Comparison of ENCODE assay signal across 8 cellular contexts in the genomic region with DNA sequence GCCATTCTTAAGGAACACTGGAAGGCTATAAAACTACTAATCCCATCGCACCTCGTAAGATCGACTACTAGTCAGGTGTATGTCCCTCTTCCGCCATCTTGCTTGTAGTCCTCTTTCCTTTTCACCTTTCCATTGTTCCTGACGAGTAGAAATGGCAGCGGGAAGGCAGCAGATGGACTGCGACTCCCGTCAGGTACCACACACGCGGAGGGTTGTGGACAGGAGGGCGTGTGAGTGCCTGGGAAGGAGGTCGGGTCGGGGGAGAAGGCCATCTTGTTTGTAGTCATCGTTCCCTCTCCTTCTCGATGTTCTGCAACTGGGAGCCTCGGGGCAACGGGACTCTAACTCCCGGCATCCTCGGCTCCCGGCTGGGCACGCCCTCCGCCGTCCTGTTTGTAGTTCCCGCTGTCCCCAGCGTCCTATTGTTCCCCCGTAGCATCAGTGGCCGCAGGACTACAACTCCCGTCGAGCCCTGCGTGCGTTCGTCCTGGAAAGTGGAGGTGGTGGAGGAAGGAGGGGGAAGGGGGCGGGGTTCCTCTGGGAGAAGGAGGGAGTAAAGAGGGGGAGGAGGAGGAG. TPM values are rescaled to one million over a fixed set of nuclear protein-coding genes. Genes with fewer than 3 reads are reported as not detected.
DNase-seq lines count a peak whose midpoint lies in the region; ATAC-seq and TF ChIP-seq lines count a peak whose summit lies in the region.

No MANE protein-coding gene starts in this region.

- peak; percentile 60 for ATAC-seq in GM19455 (IDR thresholded peaks at IDR 0.05; ENCODE audit: unreplicated experiment)
- peak; percentile 29 for ATAC-seq in HG03575 (IDR thresholded peaks at IDR 0.05; ENCODE audit: extremely low read depth, insufficient number of reproducible peaks, low FRiP score, unreplicated experiment)
- ATAC-seq in left lobe of liver, result peak; percentile 76

- no peak for TF ChIP-seq CTCF in CD14-positive monocyte (IDR thresholded peaks at IDR 0.05)

- peak overlapping the region; percentile 94 to 100 for H3K4me3 Mint-ChIP-seq in CD14-positive monocyte
- H3K4me3 Mint-ChIP-seq in dendritic cell treated with granulocyte-macrophage colony-stimulating factor and Interleukin-4, amounts not matched to agents 40 ng/mL and 50 ng/mL, for 4 days, result peak overlapping the region; percentile 90

- H3K4me1 Mint-ChIP-seq in CD14-positive monocyte, result peaks cover 29% of the 10 kb centered on the region
- peaks cover 50% of the 10 kb centered on the region for H3K4me1 Mint-ChIP-seq in dendritic cell treated with granulocyte-macrophage colony-stimulating factor and Interleukin-4, amounts not matched to agents 40 ng/mL and 50 ng/mL, for 4 days (ENCODE audit: low read depth)

- H3K36me3 Mint-ChIP-seq in CD14-positive monocyte, result peaks cover 12 to 18% of the 10 kb centered on the region in 2 donors
- peaks cover 45% of the 10 kb centered on the region for H3K36me3 Mint-ChIP-seq in dendritic cell treated with granulocyte-macrophage colony-stimulating factor and Interleukin-4, amounts not matched to agents 40 ng/mL and 50 ng/mL, for 4 days (ENCODE audit: low read depth)

- peak overlapping the region; percentile 100 for H3K27ac Mint-ChIP-seq in CD14-positive monocyte
- peak overlapping the region; percentile 96 for H3K27ac Mint-ChIP-seq in dendritic cell treated with granulocyte-macrophage colony-stimulating factor and Interleukin-4, amounts not matched to agents 40 ng/mL and 50 ng/mL, for 4 days

- H3K9me3 Mint-ChIP-seq in CD14-positive monocyte, result peaks cover 4 to 9% (median 6%) of the 10 kb centered on the region in 7 donors
- H3K9me3 Mint-ChIP-seq in dendritic cell treated with granulocyte-macrophage colony-stimulating factor and Interleukin-4, amounts not matched to agents 40 ng/mL and 50 ng/mL, for 4 days, result peaks cover 10% of the 10 kb centered on the region

- no peaks in the 10 kb centered on the region for H3K27me3 Mint-ChIP-seq in CD14-positive monocyte (ENCODE audit: low read depth in 3 of 3)
- no peaks in the 10 kb centered on the region for H3K27me3 Mint-ChIP-seq in dendritic cell treated with granulocyte-macrophage colony-stimulating factor and Interleukin-4, amounts not matched to agents 40 ng/mL and 50 ng/mL, for 4 days

- DNase-seq in CD14-positive monocyte (ENCODE audit: low spot score) (peak; percentile 98), NCI-H774 (lab: John Stamatoyannopoulos, UW) (peak; percentile 99), left lobe of liver (ENCODE audit: low spot score) (peak; percentile 100)
- DNase-seq in activated CD4-positive, alpha-beta T cell treated with anti-CD3 and anti-CD28 coated beads, Interleukin-2, amount 50 U/mL, for 4 hours, result peak; percentile 92 to 95
- DNase-seq in stimulated activated CD4-positive, alpha-beta T cell treated with anti-CD3 and anti-CD28 coated beads, Interleukin-1b, Interleukin-23, amount 100 ng/mL, for 48 hours, result peak; percentile 97

- intact Hi-C loops in CD14-positive monocyte (cut with micrococcal nuclease), result loop anchor here (2.0 to 10.0 kb wide), 5 partner anchors 26 to 268 kb away; a partner anchor contains a TSS
- intact Hi-C loops in dendritic cell treated with granulocyte-macrophage colony-stimulating factor and Interleukin-4, amounts not matched to agents 40 ng/mL and 50 ng/mL, for 4 days (cut with micrococcal nuclease), result loop anchor here (1.0 to 2.0 kb wide), 5 partner anchors 26 to 272 kb away; a partner anchor contains a TSS

RNA-seq across cellular contexts. Expression of a gene that starts 0.3 kb away (rescaled TPM):
- under 1 TPM in 1 of 2 donors, not detected in 1; 0.14 TPM for polyA plus RNA-seq in CD14-positive monocyte
- 3.6 TPM for total RNA-seq in left lobe of liver

RNA-seq across cellular contexts. Expression of a gene that starts 25.8 kb away (rescaled TPM):
- polyA plus RNA-seq in CD14-positive monocyte, result 10 to 100 TPM; 76.8 to 80.3 TPM
- total RNA-seq in left lobe of liver, result 51.3 TPM

RNA-seq across cellular contexts. Expression of a gene that starts 26.6 kb away (rescaled TPM):
- polyA plus RNA-seq in CD14-positive monocyte, result not detected
- 0.58 TPM for total RNA-seq in left lobe of liver

RNA-seq across cellular contexts. Expression of a gene that starts 29.2 kb away (rescaled TPM):
- polyA plus RNA-seq in CD14-positive monocyte, result 10 to 100 TPM; 17.4 to 19.1 TPM
- total RNA-seq in left lobe of liver, result 6.2 TPM

RNA-seq across cellular contexts. Expression of a gene that starts 34.5 kb away (rescaled TPM):
- 1 to 10 TPM in 1 of 2 donors, under 1 TPM in 1; 0.16 to 1.3 TPM for polyA plus RNA-seq in CD14-positive monocyte
- total RNA-seq in left lobe of liver, result 8.2 TPM

Comparison
In these comparisons a context has a peak if more than half of its experiments do, and no peak if none do; other contexts are left out.
1. Peak in every context shown above with its lines: DNase-seq and ATAC-seq.